Comparison of ENCODE assay signal across 15 cellular contexts in genomic region chr10:93160140-93160539, GRCh38.
"Had no signal": no experiment of that assay in that cellular context is flagged by ENCODE, and none has a peak within 500 bp of the region (broad histone marks: within the 10 kb centered on the region; RNA-seq: fewer than 3 reads in every experiment).

No MANE protein-coding gene starts in this region.

- H3K4me1 Mint-ChIP-seq: mesothelial cell of epicardium; natural killer cell; stimulated activated memory B cell treated with anti-CD40 and anti-IgM and Interleukin-4, amounts not matched to agents 10 μg/mL and 1 μg/mL and 100 μg/mL, for 72 hours had no signal

- H3K9me3 Mint-ChIP-seq: natural killer cell had no signal

- H3K4me2 ChIP-seq: hepatocyte, neural progenitor cell had no signal

- H3K36me3 ChIP-seq: neural progenitor cell, pancreas, tibial nerve had no signal

- H3K79me2 ChIP-seq: hepatocyte had no signal

- H3K36me3 Mint-ChIP-seq: natural killer cell; neural progenitor cell; stimulated activated memory B cell treated with anti-CD40 and anti-IgM and Interleukin-4, amounts not matched to agents 10 μg/mL and 1 μg/mL and 100 μg/mL, for 72 hours had no signal

- H3K27ac ChIP-seq: hepatocyte, neural progenitor cell, pancreas had no signal

- H3K4me3 ChIP-seq: hepatocyte, neural progenitor cell, pancreas, tibial nerve had no signal

- H3K4me3 Mint-ChIP-seq: mesothelial cell of epicardium; natural killer cell; neural progenitor cell; stimulated activated memory B cell treated with anti-CD40 and anti-IgM and Interleukin-4, amounts not matched to agents 10 μg/mL and 1 μg/mL and 100 μg/mL, for 72 hours; stimulated activated naive CD8-positive, alpha-beta T cell treated with anti-CD3 and anti-CD28 coated beads, Interleukin-15, Interleukin-2, amounts not matched to agents 100 ng/mL and 50 ng/mL, for 24 hours had no signal

- DNase-seq: cerebellar nuclear complex; foreskin melanocyte; head of caudate nucleus; natural killer cell; nucleus accumbens; stimulated activated CD4-positive, alpha-beta T cell treated with anti-CD3 and anti-CD28 coated beads, Interleukin-4, amount 100 ng/mL, for 1 hour; stimulated activated CD8-positive, alpha-beta memory T cell treated with anti-CD3 and anti-CD28 coated beads, Interleukin-4, amount 100 ng/mL, for 48 hours had no signal

- H2AFZ ChIP-seq: hepatocyte had no signal

- H3K27me3 Mint-ChIP-seq: progenitor cell of endocrine pancreas had no signal

- ATAC-seq: natural killer cell; stimulated activated memory B cell treated with anti-CD40 and anti-IgM and Interleukin-4, amounts not matched to agents 10 μg/mL and 1 μg/mL and 100 μg/mL, for 72 hours had no signal

- H3K9ac ChIP-seq: neural progenitor cell had no signal

- H3K4me1 ChIP-seq: neural progenitor cell, pancreas, tibial nerve had no signal

- H3K27ac Mint-ChIP-seq: mesothelial cell of epicardium; natural killer cell; neural progenitor cell; progenitor cell of endocrine pancreas; stimulated activated memory B cell treated with anti-CD40 and anti-IgM and Interleukin-4, amounts not matched to agents 10 μg/mL and 1 μg/mL and 100 μg/mL, for 72 hours; stimulated activated naive CD8-positive, alpha-beta T cell treated with anti-CD3 and anti-CD28 coated beads, Interleukin-15, Interleukin-2, amounts not matched to agents 100 ng/mL and 50 ng/mL, for 24 hours had no signal

- H3K9me3 ChIP-seq: pancreas had no signal

- H3K27me3 ChIP-seq: hepatocyte, neural progenitor cell, pancreas, tibial nerve had no signal
